In the genomic region with DNA sequence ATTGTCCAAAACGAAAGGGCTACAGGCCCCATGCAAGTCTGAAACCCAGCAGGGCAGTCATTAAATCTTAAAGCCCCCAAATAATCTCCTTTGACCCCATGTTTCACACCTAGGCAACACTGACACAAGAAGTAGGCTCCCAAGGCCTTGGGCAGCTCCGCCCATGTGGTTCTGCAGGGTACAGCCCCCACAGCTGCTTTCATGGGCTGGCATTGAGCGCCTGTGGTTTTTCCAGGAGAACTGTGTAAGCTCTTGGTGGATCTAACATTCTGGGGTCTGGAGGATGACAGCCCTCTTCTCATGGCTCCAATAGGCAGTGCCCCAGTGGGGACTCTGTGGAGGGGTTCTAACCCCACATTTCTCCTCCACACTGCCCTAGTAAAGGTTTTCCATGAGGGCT, we compare ENCODE assay signal across 34 cellular contexts.
A peak's percentile ranks its signal among the peaks of the same experiment; 100 is the strongest.
DNase-seq lines count a peak whose midpoint lies in the region; ATAC-seq, FAIRE-seq and TF ChIP-seq lines count a peak whose summit lies in the region.
"Had no signal": no experiment of that assay in that cellular context is flagged by ENCODE, and none has a peak within 500 bp of the region (broad histone marks: within the 10 kb centered on the region; RNA-seq: fewer than 3 reads in every experiment).

No MANE protein-coding gene starts in this region.

- H3K9me3 ChIP-seq in BLaER1 treated with 17β-estradiol and CSF1 and Interleukin-3, amounts not matched to agents 10 nM and 100 nM (replicated peaks in 1 of 11) = 0 out of 22 replicates have a peak, but pooled peaks cover 0 to 5% (median 0%) of the 10 kb centered on the region in 11 experiments
- H3K9me3 ChIP-seq in DND-41 (ENCODE audit: insufficient read depth, low read length, severe bottlenecking) = peaks cover 14% of the 10 kb centered on the region
- no peaks in the 10 kb centered on the region for H3K9me3 ChIP-seq in kidney (ENCODE audit: control insufficient read depth in 1 of 2, low read length in 2 of 2)
- no peaks in the 10 kb centered on the region for H3K9me3 ChIP-seq in H9 (ENCODE audit: control insufficient read depth, low read depth, low read length)
- H3K9me3 ChIP-seq: A549, BE2C, BLaER1, Caco-2 had no signal

- no peaks in the 10 kb centered on the region for H3K79me1 ChIP-seq in H9 (ENCODE audit: insufficient read depth, low read depth, low read length, poor library complexity, severe bottlenecking)

- H3K36me3 ChIP-seq in BLaER1 treated with 17β-estradiol and CSF1 and Interleukin-3, amounts not matched to agents 10 nM and 100 nM = no peaks in the 10 kb centered on the region
- H3K36me3 ChIP-seq in DND-41 (ENCODE audit: insufficient read depth, low read length) (no peaks in the 10 kb centered on the region), kidney (ENCODE audit: control insufficient read depth in 1 of 2, insufficient read depth in 2 of 2, low read length in 2 of 2) (no peaks in the 10 kb centered on the region)
- H3K36me3 ChIP-seq: BE2C, BLaER1 had no signal

- no peak overlapping the region for H4K5ac ChIP-seq in H9 (ENCODE audit: insufficient read length, low read depth, low read length)

- no peak overlapping the region for H3T11ph ChIP-seq in H9 (ENCODE audit: low read length)

- no peak overlapping the region for H3K23ac ChIP-seq in H9 (ENCODE audit: insufficient read length, low read depth, low read length)

- H3K4me1 ChIP-seq in BLaER1 treated with 17β-estradiol and CSF1 and Interleukin-3, amounts not matched to agents 10 nM and 100 nM = peaks cover 6 to 19% (median 16%) of the 10 kb centered on the region in 10 experiments; a peak in 19 of 20 replicates
- H3K4me1 ChIP-seq in DND-41 (ENCODE audit: insufficient read depth, low read length) (peaks cover 27% of the 10 kb centered on the region), kidney (ENCODE audit: control insufficient read depth in 1 of 2, insufficient read depth in 1 of 2, low read depth in 1 of 2, low read length in 2 of 2) (no peaks in the 10 kb centered on the region), H9 (ENCODE audit: insufficient read depth, low read length) (no peaks in the 10 kb centered on the region)
- H3K4me1 ChIP-seq: A549, BE2C, Caco-2 had no signal

- H4K91ac ChIP-seq in H9 (ENCODE audit: insufficient read length, low read depth, low read length) = no peak overlapping the region

- no peak overlapping the region for H3K9ac ChIP-seq in BLaER1 treated with 17β-estradiol and CSF1 and Interleukin-3, amounts not matched to agents 10 nM and 100 nM
- H3K9ac ChIP-seq in DND-41 (ENCODE audit: low read depth, low read length) (no peak overlapping the region), kidney (ENCODE audit: low read length in 2 of 2) (no peak overlapping the region), H9 (ENCODE audit: extremely low read depth, insufficient read length, low read length) (no peak overlapping the region)
- H3K9ac ChIP-seq: BLaER1 had no signal

- no peak overlapping the region for H2BK12ac ChIP-seq in H9 (ENCODE audit: insufficient read length, low read depth, low read length)

- H2BK20ac ChIP-seq in H9 (ENCODE audit: low read depth, low read length, poor library complexity, severe bottlenecking) = no peak overlapping the region

- H4K8ac ChIP-seq in H9 (replicated peaks; ENCODE audit: insufficient read length, low read depth, low read length) = no peak overlapping the region

- no peak overlapping the region for H3K14ac ChIP-seq in H9 (ENCODE audit: insufficient read depth, low read length)

- H2AK5ac ChIP-seq in H9 (ENCODE audit: insufficient read length, low read length) = no peak overlapping the region

- no peaks in the 10 kb centered on the region for H3K27me3 ChIP-seq in BLaER1 treated with 17β-estradiol and CSF1 and Interleukin-3, amounts not matched to agents 10 nM and 100 nM
- no peaks in the 10 kb centered on the region for H3K27me3 ChIP-seq in DND-41 (ENCODE audit: insufficient read depth, low read length, poor library complexity)
- H3K27me3 ChIP-seq in H9 (ENCODE audit: insufficient read depth, low read length) = no peaks in the 10 kb centered on the region
- H3K27me3 ChIP-seq: BE2C, BLaER1 had no signal

- no CpG with 5 or more reads among the region's 3 CpGs for WGBS in H9 (ENCODE audit: extremely low coverage, insufficient read length, low lambda C conversion rate)

- no peak overlapping the region for H3K4me3 ChIP-seq in BLaER1 treated with 17β-estradiol and CSF1 and Interleukin-3, amounts not matched to agents 10 nM and 100 nM
- H3K4me3 ChIP-seq in DND-41 (ENCODE audit: low read depth in 1 of 2, low read length in 2 of 2) (no peak overlapping the region), kidney (ENCODE audit: low read length in 2 of 2) (no peak overlapping the region)
- H3K4me3 ChIP-seq: A549, BLaER1 had no signal

- DNase-seq in DND-41 (peak; percentile 63), UCSD-AML1 (lab: John Stamatoyannopoulos, UW; ENCODE audit: unreplicated experiment) (peak; percentile 3), kidney (peak; percentile 46), H9 (no peak), KG1 (lab: John Stamatoyannopoulos, UW) (no peak), iPS-NIHi11 (ENCODE audit: low spot score) (no peak)
- no peak for DNase-seq in activated CD8-positive, alpha-beta memory T cell treated with anti-CD3 and anti-CD28 coated beads, Interleukin-2, amount 50 U/mL, for 4 hours
- DNase-seq: 8988T; ACHN; BE2C; C1 segment of cervical spinal cord; Caco-2; Calu3; CD4-positive, alpha-beta memory T cell; CD4-positive, alpha-beta T cell; CD4-positive, CD25-positive, alpha-beta regulatory T cell; CD8-positive, alpha-beta memory T cell; CD8-positive, alpha-beta T cell; COR-L47; DMS 273 treated with DMSO at 0.1 percent for 48 hours; DMS153; DMS53; DMS79; DMS79 treated with DMSO at 0.1 percent for 48 hours; EL had no signal

- H3K4me2 ChIP-seq in BLaER1 treated with 17β-estradiol and CSF1 and Interleukin-3, amounts not matched to agents 10 nM and 100 nM = peak overlapping the region in 8 of 11 experiments; percentile 8 to 79 (median 54); a peak in 11 of 22 replicates
- no peak overlapping the region for H3K4me2 ChIP-seq in DND-41 (ENCODE audit: insufficient read depth, low read length)
- no peak overlapping the region for H3K4me2 ChIP-seq in H9 (ENCODE audit: insufficient read depth, insufficient read length, low read length)
- H3K4me2 ChIP-seq: A549 had no signal

- no peak overlapping the region for H3K4me3 Mint-ChIP-seq in H9
- H3K4me3 Mint-ChIP-seq: B cell; CD14-positive monocyte; CD4-positive, alpha-beta memory T cell; CD4-positive, alpha-beta T cell; CD8-positive, alpha-beta memory T cell; CD8-positive, alpha-beta T cell had no signal

- no peaks in the 10 kb centered on the region for H3K23me2 ChIP-seq in H9 (ENCODE audit: insufficient read length, low read depth, low read length, poor library complexity, severe bottlenecking)

- no peaks in the 10 kb centered on the region for H3K27me3 Mint-ChIP-seq in H9 (ENCODE audit: low read depth)
- H3K27me3 Mint-ChIP-seq: B cell; CD4-positive, alpha-beta memory T cell; CD4-positive, alpha-beta T cell; CD4-positive, CD25-positive, alpha-beta regulatory T cell; CD8-positive, alpha-beta memory T cell had no signal

- peak overlapping the region in 5 of 11 experiments; percentile 1 to 55 (median 40); a peak in 7 of 22 replicates for H3K27ac ChIP-seq in BLaER1 treated with 17β-estradiol and CSF1 and Interleukin-3, amounts not matched to agents 10 nM and 100 nM
- H3K27ac ChIP-seq in DND-41 (ENCODE audit: low read length) = peak overlapping the region; percentile 55; the same call in 1 of the 2 replicates
- H3K27ac ChIP-seq in kidney (ENCODE audit: low read depth in 2 of 2, low read length in 2 of 2) = no peak overlapping the region
- H3K27ac ChIP-seq in H9 (ENCODE audit: insufficient read length, low read depth, low read length) = no peak overlapping the region
- H3K27ac ChIP-seq: 22Rv1, A549, BLaER1, C4-2B had no signal

- no peak overlapping the region for H3K56ac ChIP-seq in H9 (ENCODE audit: insufficient read length, low read depth, low read length)

- no peaks in the 10 kb centered on the region for H3K4me1 Mint-ChIP-seq in H9
- H3K4me1 Mint-ChIP-seq: B cell; CD14-positive monocyte; CD4-positive, alpha-beta memory T cell; CD4-positive, CD25-positive, alpha-beta regulatory T cell; CD8-positive, alpha-beta memory T cell had no signal

- H3K9me3 Mint-ChIP-seq in H9 = no peaks in the 10 kb centered on the region; a peak in 1 of 5 replicates

- H4K20me1 ChIP-seq in BLaER1 treated with 17β-estradiol and CSF1 and Interleukin-3, amounts not matched to agents 10 nM and 100 nM = no peaks in the 10 kb centered on the region
- H4K20me1 ChIP-seq in DND-41 (ENCODE audit: insufficient read depth, low read length) (no peaks in the 10 kb centered on the region), H9 (ENCODE audit: control insufficient read depth, insufficient read depth, insufficient read length) (no peaks in the 10 kb centered on the region)
- H4K20me1 ChIP-seq: BLaER1 had no signal

- no peak overlapping the region for H2BK15ac ChIP-seq in H9 (ENCODE audit: low read depth, low read length)

- H3K27ac Mint-ChIP-seq in H9 = no peak overlapping the region; a peak in 1 of 7 replicates
- H3K27ac Mint-ChIP-seq: B cell; CD14-positive monocyte; CD4-positive, alpha-beta memory T cell; CD4-positive, alpha-beta T cell; CD4-positive, CD25-positive, alpha-beta regulatory T cell; CD8-positive, alpha-beta memory T cell; CD8-positive, alpha-beta T cell had no signal

- H3K4ac ChIP-seq in H9 (ENCODE audit: low read depth, low read length) = no peak overlapping the region

- H2AFZ ChIP-seq in DND-41 (ENCODE audit: low read depth, low read length) (no peak overlapping the region), H9 (ENCODE audit: low read length) (no peak overlapping the region)

- H2BK5ac ChIP-seq in H9 (ENCODE audit: insufficient read length, low read length) = no peak overlapping the region

- no peak for TF ChIP-seq CTCF in DND-41 (IDR thresholded peaks at IDR 0.05; ENCODE audit: borderline replicate concordance, extremely low read depth, low read length, poor library complexity, severe bottlenecking)
- TF ChIP-seq CTCF in kidney (IDR thresholded peaks at IDR 0.05; ENCODE audit: borderline replicate concordance, extremely low read depth, insufficient read depth) = no peak
- TF ChIP-seq CTCF in H9 (conservative IDR thresholded peaks at IDR 0.05) = no peak

- intact Hi-C loops in kidney (cut with DNase I) = no loop called here

- H2BK120ac ChIP-seq in H9 (ENCODE audit: low read depth, low read length, poor library complexity, severe bottlenecking) = no peak overlapping the region

- H3K18ac ChIP-seq in H9 (ENCODE audit: insufficient read length, low read depth, low read length) = no peak overlapping the region

- no peaks in the 10 kb centered on the region for H3K36me3 Mint-ChIP-seq in H9 (ENCODE audit: insufficient read depth in 1 of 3, low read depth in 3 of 3)
- H3K36me3 Mint-ChIP-seq: CD14-positive monocyte; CD4-positive, alpha-beta memory T cell; CD4-positive, CD25-positive, alpha-beta regulatory T cell; CD8-positive, alpha-beta memory T cell; CD8-positive, alpha-beta T cell had no signal

- no peak for FAIRE-seq in kidney (lab: Jason Lieb, UNC)
- FAIRE-seq: A204.1, A549, D721Med had no signal

- ATAC-seq in DND-41 (ENCODE audit: insufficient read depth, low read depth) = peak; percentile 78
- ATAC-seq: A549; CD8-positive, alpha-beta T cell had no signal

- no peaks in the 10 kb centered on the region for H3K79me2 ChIP-seq in DND-41 (ENCODE audit: insufficient read depth, low read length)
- H3K79me2 ChIP-seq in H9 (ENCODE audit: insufficient read depth, low read length) = no peaks in the 10 kb centered on the region

Comparison
In these comparisons a context has a peak if more than half of its experiments do, and no peak if none do; other contexts are left out.
1. H3K4me2 ChIP-seq: peak in BLaER1 treated with 17β-estradiol and CSF1 and Interleukin-3, amounts not matched to agents 10 nM and 100 nM (8 of 11); none in DND-41 (single experiment) and H9 (single experiment).
2. DNase-seq: peak in DND-41 (single experiment), UCSD-AML1 (single experiment) and kidney (single experiment); none in H9 (single experiment), activated CD8-positive, alpha-beta memory T cell treated with anti-CD3 and anti-CD28 coated beads, Interleukin-2, amount 50 U/mL, for 4 hours (single experiment), KG1 (single experiment) and iPS-NIHi11 (single experiment).